Comparison of ENCODE assay signal across 14 cellular contexts in the genomic region with DNA sequence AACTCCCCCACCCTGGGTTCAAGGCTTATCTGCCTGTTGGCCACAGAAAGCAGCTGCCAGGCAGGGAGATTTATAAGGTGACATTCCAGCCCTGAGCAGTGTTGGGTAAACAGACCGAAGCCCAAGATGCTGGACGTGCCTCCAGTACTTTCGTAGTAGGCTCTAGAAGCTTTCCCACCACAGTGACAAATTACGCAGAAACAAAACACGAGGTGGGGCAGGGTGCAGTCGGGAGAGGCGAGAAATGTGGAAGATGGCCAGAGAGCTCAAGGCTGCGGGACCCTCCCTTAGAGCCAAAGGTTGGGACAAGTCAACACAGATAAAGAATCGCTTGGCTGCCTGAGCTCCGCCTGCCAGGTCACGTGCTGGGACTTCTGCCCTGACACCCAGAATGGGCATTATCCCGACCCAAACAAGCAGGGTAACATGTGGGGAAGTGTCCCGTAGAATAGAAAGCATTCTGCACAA. TPM values are rescaled to one million over a fixed set of nuclear protein-coding genes. Genes with fewer than 3 reads are reported as not detected.
DNase-seq lines count a peak whose midpoint lies in the region; ATAC-seq and TF ChIP-seq lines count a peak whose summit lies in the region.
"Had no signal": no experiment of that assay in that cellular context is flagged by ENCODE, and none has a peak within 500 bp of the region (broad histone marks: within the 10 kb centered on the region; RNA-seq: fewer than 3 reads in every experiment).

No MANE protein-coding gene starts in this region.

- TF ChIP-seq POLR2A in prostate gland (IDR thresholded peaks at IDR 0.05) = no peak

- H3K27ac Mint-ChIP-seq in activated CD8-positive, alpha-beta memory T cell treated with anti-CD3 and anti-CD28 coated beads, Interleukin-2, amount 10 ng/mL, durations not matched to agents 7 days and 5 days = no peak overlapping the region
- H3K27ac Mint-ChIP-seq: CD8-positive, alpha-beta memory T cell had no signal

- no peaks in the 10 kb centered on the region for H3K36me3 Mint-ChIP-seq in activated CD8-positive, alpha-beta memory T cell treated with anti-CD3 and anti-CD28 coated beads, Interleukin-2, amount 10 ng/mL, durations not matched to agents 7 days and 5 days
- H3K36me3 Mint-ChIP-seq: CD8-positive, alpha-beta memory T cell had no signal

- H3K36me3 ChIP-seq in prostate gland = no peaks in the 10 kb centered on the region
- no peaks in the 10 kb centered on the region for H3K36me3 ChIP-seq in aorta (ENCODE audit: control insufficient read depth in 1 of 2, insufficient read depth in 2 of 2, low read length in 1 of 2)

- peaks cover 18% of the 10 kb centered on the region for H3K27me3 Mint-ChIP-seq in activated CD8-positive, alpha-beta memory T cell treated with anti-CD3 and anti-CD28 coated beads, Interleukin-2, amount 10 ng/mL, durations not matched to agents 7 days and 5 days

- H3K4me3 ChIP-seq in prostate gland = no peak overlapping the region
- no peak overlapping the region for H3K4me3 ChIP-seq in aorta (ENCODE audit: low read length in 2 of 2)

- intact Hi-C loops in left colon (cut with DNase I, micrococcal nuclease) = no loop called here
- intact Hi-C loops in prostate gland (cut with DNase I) = loop anchor here (5.0 kb wide), 1 partner anchor 53 kb away; no protein-coding TSS in a partner anchor
- intact Hi-C loops in aorta (cut with DNase I) = loop anchor here in 1 of 2 donors (10.0 kb wide), 1 partner anchor 56 kb away; no protein-coding TSS in a partner anchor

- TF ChIP-seq CTCF in prostate gland (IDR thresholded peaks at IDR 0.05) = no peak

- peak; percentile 16 for DNase-seq in activated CD8-positive, alpha-beta memory T cell treated with anti-CD3 and anti-CD28 coated beads, Interleukin-2, amount 10 ng/mL, durations not matched to agents 7 days and 5 days
- no peak for DNase-seq in activated CD8-positive, alpha-beta memory T cell treated with anti-CD3 and anti-CD28 coated beads for 24 hours
- DNase-seq in left colon = peak; percentile 66 to 72
- DNase-seq in prostate gland (ENCODE audit: low spot score) = peak; percentile 13
- DNase-seq in aorta = peak; percentile 67 to 77
- no peak for DNase-seq in NCI-H2081 (lab: John Stamatoyannopoulos, UW)
- no peak for DNase-seq in A172 (ENCODE audit: low spot score)
- DNase-seq in LoVo (ENCODE audit: low spot score) = no peak
- DNase-seq: 8988T; activated T-cell treated with anti-CD3 and anti-CD28 coated beads, Interleukin-2, amount 50 U/mL, for 4 hours; amygdala; CD8-positive, alpha-beta memory T cell; effector CD8-positive, alpha-beta T cell; posterior cingulate gyrus had no signal

- H3K27me3 ChIP-seq in prostate gland (replicated peaks; ENCODE audit: insufficient read depth) (no peaks in the 10 kb centered on the region), aorta (ENCODE audit: control insufficient read depth in 1 of 2, insufficient read depth in 2 of 2, low read length in 1 of 2) (no peaks in the 10 kb centered on the region)

- H3K9me3 ChIP-seq in prostate gland (no peaks in the 10 kb centered on the region), aorta (ENCODE audit: control insufficient read depth, low read length) (no peaks in the 10 kb centered on the region)

- ATAC-seq in activated CD8-positive, alpha-beta memory T cell treated with anti-CD3 and anti-CD28 coated beads, Interleukin-2, amount 10 ng/mL, durations not matched to agents 7 days and 5 days = no peak
- ATAC-seq in left colon (peak; percentile 99), aorta (ENCODE audit: low FRiP score) (peak; percentile 75)
- ATAC-seq: activated T-cell treated with anti-CD3 and anti-CD28 coated beads, Interleukin-2, amount 50 U/mL, for 4 hours had no signal

- H3K9me3 Mint-ChIP-seq in activated CD8-positive, alpha-beta memory T cell treated with anti-CD3 and anti-CD28 coated beads, Interleukin-2, amount 10 ng/mL, durations not matched to agents 7 days and 5 days (ENCODE audit: low read depth) = no peaks in the 10 kb centered on the region

- CTCF ChIA-PET in activated CD8-positive, alpha-beta memory T cell treated with anti-CD3 and anti-CD28 coated beads, Interleukin-2, amount 10 ng/mL, durations not matched to agents 7 days and 5 days (lab: Charles Lee) = no interaction called here

- H3K4me1 Mint-ChIP-seq in activated CD8-positive, alpha-beta memory T cell treated with anti-CD3 and anti-CD28 coated beads, Interleukin-2, amount 10 ng/mL, durations not matched to agents 7 days and 5 days = no peaks in the 10 kb centered on the region
- H3K4me1 Mint-ChIP-seq: CD8-positive, alpha-beta memory T cell had no signal

- H3K4me1 ChIP-seq in prostate gland (replicated peaks) = peaks cover 4% of the 10 kb centered on the region
- H3K4me1 ChIP-seq in aorta (ENCODE audit: control insufficient read depth in 1 of 2, insufficient read depth in 2 of 2, low read length in 2 of 2) = peaks cover 0 to 2% of the 10 kb centered on the region in 2 donors

- 11% methylated on average over 13 of the region's 13 CpGs for WGBS in prostate gland
- WGBS in aorta, 2 donors = 1 to 5% methylated on average over 13 of the region's 13 CpGs

- H3K4me3 Mint-ChIP-seq in activated CD8-positive, alpha-beta memory T cell treated with anti-CD3 and anti-CD28 coated beads, Interleukin-2, amount 10 ng/mL, durations not matched to agents 7 days and 5 days = no peak overlapping the region
- H3K4me3 Mint-ChIP-seq: activated T-cell treated with anti-CD3 and anti-CD28 coated beads, Interleukin-2, amount 50 U/mL, for 4 hours; CD8-positive, alpha-beta memory T cell had no signal

- peak overlapping the region in 1 of 2 donors; percentile 42 for H3K27ac ChIP-seq in prostate gland
- peak overlapping the region; percentile 65 to 81 for H3K27ac ChIP-seq in aorta (ENCODE audit: low read depth in 1 of 2, low read length in 2 of 2)

RNA-seq across cellular contexts. Expression of a gene that starts 41.0 kb away (rescaled TPM):
- total RNA-seq in activated CD8-positive, alpha-beta memory T cell treated with anti-CD3 and anti-CD28 coated beads, Interleukin-2, amount 10 ng/mL, durations not matched to agents 7 days and 5 days = under 1 TPM; 0.12 TPM
- 1 to 10 TPM; 1.0 to 4.0 TPM for total RNA-seq in left colon
- 10 to 100 TPM; 17.6 to 41.8 TPM for total RNA-seq in prostate gland
- 100 to 1,000 TPM; 119 to 166 TPM for total RNA-seq in aorta
- polyA plus RNA-seq in aorta = 10 to 100 TPM; 46.5 to 50.0 TPM
- 0.03 TPM in 1 of 2 replicates, not detected in the other for total RNA-seq in A172 (2014; rRNA removed; shearing (Covaris generic))
- total RNA-seq: CD8-positive, alpha-beta memory T cell had no signal
- polyA plus RNA-seq: CD8-positive, alpha-beta memory T cell had no signal

Comparison
In these comparisons a context has a peak if more than half of its experiments do, and no peak if none do; other contexts are left out.
1. DNase-seq: peak in activated CD8-positive, alpha-beta memory T cell treated with anti-CD3 and anti-CD28 coated beads, Interleukin-2, amount 10 ng/mL, durations not matched to agents 7 days and 5 days (single experiment), left colon (2 of 2), prostate gland (single experiment) and aorta (2 of 2); none in activated CD8-positive, alpha-beta memory T cell treated with anti-CD3 and anti-CD28 coated beads for 24 hours (single experiment), NCI-H2081 (0 of 2), A172 (single experiment) and LoVo (single experiment).